ENCODE assay signal across 8 cellular contexts in genomic region chr9:38026021-38026809, GRCh38. TPM values are rescaled to one million over a fixed set of nuclear protein-coding genes. Genes with fewer than 3 reads are reported as not detected.
DNase-seq lines count a peak whose midpoint lies in the region; ATAC-seq and TF ChIP-seq lines count a peak whose summit lies in the region.

No MANE protein-coding gene starts in this region.

- TF ChIP-seq EP300 in upper lobe of left lung (IDR thresholded peaks at IDR 0.05), result no peak

- DNase-seq in AG20443 (ENCODE audit: low spot score), result peak; percentile 79
- DNase-seq in Karpas-422, result peak; percentile 91
- peak; percentile 96 for DNase-seq in astrocyte of the hippocampus (ENCODE audit: low read depth, low spot score)
- peak; percentile 70 for DNase-seq in left kidney (ENCODE audit: low read depth, low spot score)
- peak in 1 of 2 donors; percentile 45 for DNase-seq in upper lobe of left lung
- DNase-seq in CD4-positive, alpha-beta T cell, result no peak
- DNase-seq in activated CD4-positive, alpha-beta T cell treated with anti-CD3 and anti-CD28 coated beads for 36 hours, result no peak

- H3K27me3 Mint-ChIP-seq in CD4-positive, alpha-beta T cell, result no peaks in the 10 kb centered on the region
- peaks cover 2% of the 10 kb centered on the region for H3K27me3 Mint-ChIP-seq in activated CD4-positive, alpha-beta T cell treated with anti-CD3 and anti-CD28 coated beads for 36 hours

- no peaks in the 10 kb centered on the region for H3K9me3 Mint-ChIP-seq in CD4-positive, alpha-beta T cell
- H3K9me3 Mint-ChIP-seq in activated CD4-positive, alpha-beta T cell treated with anti-CD3 and anti-CD28 coated beads for 36 hours (ENCODE audit: low read depth), result no peaks in the 10 kb centered on the region

- H3K9me2 ChIP-seq in Karpas-422 (replicated peaks; ENCODE audit: insufficient read depth, low read length), result no peaks in the 10 kb centered on the region

- H3K36me3 Mint-ChIP-seq in CD4-positive, alpha-beta T cell (ENCODE audit: low read depth), result no peaks in the 10 kb centered on the region
- no peaks in the 10 kb centered on the region for H3K36me3 Mint-ChIP-seq in activated CD4-positive, alpha-beta T cell treated with anti-CD3 and anti-CD28 coated beads for 36 hours (ENCODE audit: low read depth)

- no peaks in the 10 kb centered on the region for H3K27me3 ChIP-seq in Karpas-422 (ENCODE audit: low read length)
- no peaks in the 10 kb centered on the region for H3K27me3 ChIP-seq in upper lobe of left lung
- H3K27me3 ChIP-seq in CD4-positive, alpha-beta T cell (ENCODE audit: control insufficient read depth, insufficient read depth, low read length), result no peaks in the 10 kb centered on the region

- H3K4me1 ChIP-seq in Karpas-422 (ENCODE audit: low read length), result peaks cover 100% of the 10 kb centered on the region
- H3K4me1 ChIP-seq in upper lobe of left lung, result peaks cover 54 to 60% (median 57%) of the 10 kb centered on the region in 4 donors

- H3K27ac ChIP-seq in Karpas-422 (ENCODE audit: low read length) (peak overlapping the region; percentile 99), upper lobe of left lung (peak overlapping the region; percentile 56 to 83 (median 71))
- no peak overlapping the region for H3K27ac ChIP-seq in CD4-positive, alpha-beta T cell (ENCODE audit: low read depth, low read length)

- H3K79me2 ChIP-seq in Karpas-422 (ENCODE audit: low read length), result peaks cover 71% of the 10 kb centered on the region

- no peaks in the 10 kb centered on the region for H4K20me1 ChIP-seq in Karpas-422 (ENCODE audit: insufficient read depth, low read depth, low read length)

- WGBS in upper lobe of left lung, 2 donors, result 45 to 49% methylated on average over 13 to 18 of the region's 18 CpGs

- ATAC-seq in upper lobe of left lung (ENCODE audit: low FRiP score in 2 of 2) (peak; percentile 1 to 59), GM18870 (IDR thresholded peaks at IDR 0.05; ENCODE audit: unreplicated experiment) (no peak)
- no peak for ATAC-seq in CD4-positive, alpha-beta T cell (ENCODE audit: poor library complexity)
- ATAC-seq in activated CD4-positive, alpha-beta T cell treated with anti-CD3 and anti-CD28 coated beads for 36 hours, result no peak

- POLR2A ChIA-PET in CD4-positive, alpha-beta T cell (lab: Charles Lee), result no interaction called here
- POLR2A ChIA-PET in activated CD4-positive, alpha-beta T cell treated with anti-CD3 and anti-CD28 coated beads for 36 hours (lab: Charles Lee), result no interaction called here

- H3K36me3 ChIP-seq in Karpas-422 (ENCODE audit: insufficient read depth, low read length), result no peaks in the 10 kb centered on the region
- no peaks in the 10 kb centered on the region for H3K36me3 ChIP-seq in upper lobe of left lung

- H3K4me3 ChIP-seq in Karpas-422 (ENCODE audit: low read length) (peak overlapping the region; percentile 55; the same call in 1 of the 2 replicates), upper lobe of left lung (no peak overlapping the region)

- no peak for TF ChIP-seq POLR2A in upper lobe of left lung (IDR thresholded peaks at IDR 0.05)

- H3K9me3 ChIP-seq in Karpas-422 (ENCODE audit: low read length) (no peaks in the 10 kb centered on the region), upper lobe of left lung (no peaks in the 10 kb centered on the region)
- H3K9me3 ChIP-seq in CD4-positive, alpha-beta T cell (ENCODE audit: control insufficient read depth, low read length), result no peaks in the 10 kb centered on the region

- no peak overlapping the region for H3K27ac Mint-ChIP-seq in CD4-positive, alpha-beta T cell
- H3K27ac Mint-ChIP-seq in activated CD4-positive, alpha-beta T cell treated with anti-CD3 and anti-CD28 coated beads for 36 hours, result no peak overlapping the region

- TF ChIP-seq CTCF in upper lobe of left lung (IDR thresholded peaks at IDR 0.05), result no peak
- no peak for TF ChIP-seq CTCF in CD4-positive, alpha-beta T cell (IDR thresholded peaks at IDR 0.05)

- intact Hi-C loops in CD4-positive, alpha-beta T cell (cut with DNase I, micrococcal nuclease), result no loop called here
- intact Hi-C loops in activated CD4-positive, alpha-beta T cell treated with anti-CD3 and anti-CD28 coated beads for 36 hours (cut with DNase I, micrococcal nuclease), result no loop called here

- H2AFZ ChIP-seq in Karpas-422 (ENCODE audit: low read length), result no peak overlapping the region

- peak overlapping the region; percentile 68 for H3K4me2 ChIP-seq in Karpas-422 (ENCODE audit: low read depth, low read length, poor library complexity, severe bottlenecking)

- H3K4me1 Mint-ChIP-seq in CD4-positive, alpha-beta T cell (ENCODE audit: low read depth), result no peaks in the 10 kb centered on the region
- H3K4me1 Mint-ChIP-seq in activated CD4-positive, alpha-beta T cell treated with anti-CD3 and anti-CD28 coated beads for 36 hours, result peaks cover 3% of the 10 kb centered on the region

- no peak overlapping the region for H3K4me3 Mint-ChIP-seq in CD4-positive, alpha-beta T cell
- H3K4me3 Mint-ChIP-seq in activated CD4-positive, alpha-beta T cell treated with anti-CD3 and anti-CD28 coated beads for 36 hours, result no peak overlapping the region

- CTCF ChIA-PET in CD4-positive, alpha-beta T cell (lab: Charles Lee), result no interaction called here
- CTCF ChIA-PET in activated CD4-positive, alpha-beta T cell treated with anti-CD3 and anti-CD28 coated beads for 36 hours (lab: Charles Lee), result interaction anchor here (0.5 kb wide), 1 partner anchor 34 kb away, joined by 3 read pairs; no protein-coding TSS in a partner anchor

- H3K9ac ChIP-seq in Karpas-422 (ENCODE audit: low read length), result peak overlapping the region; percentile 71

RNA-seq across cellular contexts. Expression of gene SHB, which starts 42.8 kb away (rescaled TPM):
- 27.1 and 42.8 TPM in 2 replicates for total RNA-seq in Karpas-422 (2014; rRNA removed; shearing (Covaris generic); ENCODE audit: low replicate concordance)
- total RNA-seq in upper lobe of left lung, result 10 to 100 TPM; 29.3 to 51.2 (median 33.3) TPM
- 1 to 10 TPM; 1.1 to 1.2 TPM for total RNA-seq in CD4-positive, alpha-beta T cell
- 1 to 10 TPM; 1.2 to 1.3 TPM for total RNA-seq in activated CD4-positive, alpha-beta T cell treated with anti-CD3 and anti-CD28 coated beads for 36 hours

Comparison
In these comparisons a context has a peak if more than half of its experiments do, and no peak if none do; other contexts are left out.
1. DNase-seq: peak in AG20443 (single experiment), Karpas-422 (single experiment), astrocyte of the hippocampus (single experiment) and left kidney (single experiment); none in CD4-positive, alpha-beta T cell (0 of 10) and activated CD4-positive, alpha-beta T cell treated with anti-CD3 and anti-CD28 coated beads for 36 hours (single experiment).
2. ATAC-seq: peak in upper lobe of left lung (2 of 2); none in CD4-positive, alpha-beta T cell (single experiment), GM18870 (single experiment) and activated CD4-positive, alpha-beta T cell treated with anti-CD3 and anti-CD28 coated beads for 36 hours (single experiment).
3. RNA of gene SHB, which starts 42.8 kb away (total RNA-seq): 29.3 to 51.2 TPM in upper lobe of left lung and 27.1 to 42.8 TPM in Karpas-422; 1.2 to 1.3 TPM in activated CD4-positive, alpha-beta T cell treated with anti-CD3 and anti-CD28 coated beads for 36 hours and 1.1 to 1.2 TPM in CD4-positive, alpha-beta T cell; every median in the first group is over 10 times any median in the second.